Comparison of ENCODE assay signal across 8 cellular contexts in genomic region chr10:79347226-79347893, GRCh38. TPM values are rescaled to one million over a fixed set of nuclear protein-coding genes. Genes with fewer than 3 reads are reported as not detected.
DNase-seq lines count a peak whose midpoint lies in the region; ATAC-seq and TF ChIP-seq lines count a peak whose summit lies in the region.

Gene PPIF, plus strand, starts transcription at chr10:79347469. Its CDS starts 80 bp downstream, at chr10:79347549.

- peaks cover 8% of the 10 kb centered on the region for H3K79me2 ChIP-seq in trophoblast cell (ENCODE audit: control insufficient read depth, insufficient read depth, low read length, poor library complexity)

- peak within 1 kb of the TSS; percentile 85 for H2AFZ ChIP-seq in trophoblast cell (ENCODE audit: insufficient read depth, low read length, poor library complexity)

- H2BK5ac ChIP-seq in trophoblast cell (ENCODE audit: low read depth, low read length, poor library complexity) = peak within 1 kb of the TSS; percentile 73

- H3K9ac ChIP-seq in adipocyte (ENCODE audit: low read length) (peak within 1 kb of the TSS; percentile 95), trophoblast cell (ENCODE audit: low read length) (peak within 1 kb of the TSS; percentile 83)

- peak within 1 kb of the TSS; percentile 91 for H3K4me3 ChIP-seq in adipocyte (ENCODE audit: low read length)
- H3K4me3 ChIP-seq in cardiac muscle cell = peak within 1 kb of the TSS; percentile 63
- peak within 1 kb of the TSS; percentile 90 for H3K4me3 ChIP-seq in trophoblast cell (ENCODE audit: low read depth, low read length)
- peak within 1 kb of the TSS; percentile 64 to 97 (median 86) for H3K4me3 ChIP-seq in tibial nerve

- peak in 1 of 2 donors; percentile 84 for TF ChIP-seq EP300 in tibial nerve (IDR thresholded peaks at IDR 0.05)

- TF ChIP-seq POLR2A in tibial nerve (IDR thresholded peaks at IDR 0.05) = peak; percentile 80 to 87

- H3K27me3 ChIP-seq in adipocyte (replicated peaks; ENCODE audit: control insufficient read depth, insufficient read depth, low read length) (no peaks in the 10 kb centered on the region), cardiac muscle cell (no peaks in the 10 kb centered on the region), trophoblast cell (ENCODE audit: insufficient read depth, low read length) (no peaks in the 10 kb centered on the region), tibial nerve (no peaks in the 10 kb centered on the region)

- WGBS in trophoblast cell (ENCODE audit: extremely low coverage, insufficient coverage, insufficient read length) = no CpG with 5 or more reads among the region's 77 CpGs
- WGBS in tibial nerve, 2 donors = 0 to 1% methylated on average over 51 to 65 of the region's 77 CpGs

- H4K12ac ChIP-seq in trophoblast cell (ENCODE audit: low read depth, low read length) = peak within 1 kb of the TSS; percentile 83

- H3K36me3 ChIP-seq in adipocyte (ENCODE audit: control insufficient read depth, insufficient read depth, low read length, severe bottlenecking) (peaks cover 37% of the 10 kb centered on the region), cardiac muscle cell (peaks cover 15% of the 10 kb centered on the region), trophoblast cell (ENCODE audit: control insufficient read depth in 1 of 2, insufficient read depth in 2 of 2, low read length in 2 of 2) (peaks cover 23 to 33% of the 10 kb centered on the region in 2 experiments), tibial nerve (peaks cover 0 to 35% (median 17%) of the 10 kb centered on the region in 3 donors)

- peak within 1 kb of the TSS; percentile 64 for H3K4ac ChIP-seq in trophoblast cell (ENCODE audit: low read depth, low read length)

- H3K9me3 ChIP-seq in adipocyte (ENCODE audit: control insufficient read depth, low read length) = no peaks in the 10 kb centered on the region
- H3K9me3 ChIP-seq in cardiac muscle cell (ENCODE audit: low read depth) = no peaks in the 10 kb centered on the region
- no peaks in the 10 kb centered on the region for H3K9me3 ChIP-seq in trophoblast cell (ENCODE audit: insufficient read depth, low read depth, low read length)
- no peaks in the 10 kb centered on the region for H3K9me3 ChIP-seq in tibial nerve

- H4K91ac ChIP-seq in trophoblast cell (ENCODE audit: low read depth, low read length) = peak within 1 kb of the TSS; percentile 83

- peak; percentile 83 for ATAC-seq in HG02610 (IDR thresholded peaks at IDR 0.05; ENCODE audit: unreplicated experiment)

- H3K4me2 ChIP-seq in trophoblast cell (ENCODE audit: low read length) = peak within 1 kb of the TSS; percentile 92

- peak; percentile 74 for DNase-seq in NCI-H1092 (lab: John Stamatoyannopoulos, UW)
- peak; percentile 88 for DNase-seq in T follicular helper cell (ENCODE audit: low read depth)
- DNase-seq in adipocyte (ENCODE audit: low read depth) = peak; percentile 98
- peak; percentile 96 to 97 for DNase-seq in cardiac muscle cell (ENCODE audit: low read depth in 1 of 2, low spot score in 1 of 2)
- DNase-seq in trophoblast cell = peak; percentile 97 to 98
- DNase-seq in tibial nerve (ENCODE audit: low spot score in 2 of 2) = peak; percentile 89 to 90

- peak within 1 kb of the TSS; percentile 69 for H2BK120ac ChIP-seq in trophoblast cell (ENCODE audit: insufficient read depth, low read length, poor library complexity)

- TF ChIP-seq CTCF in GM12873 (IDR thresholded peaks at IDR 0.05; ENCODE audit: insufficient read depth, low read depth, low read length, missing control alignments) = peak; percentile 86
- TF ChIP-seq CTCF in cardiac muscle cell (IDR thresholded peaks at IDR 0.05; ENCODE audit: low read depth, low read length) = peak; percentile 87
- peak; percentile 97 to 100 (median 99) for TF ChIP-seq CTCF in tibial nerve (IDR thresholded peaks at IDR 0.05)

- H4K8ac ChIP-seq in trophoblast cell (ENCODE audit: low read depth, low read length) = peak within 1 kb of the TSS; percentile 84

- H2AK5ac ChIP-seq in trophoblast cell (ENCODE audit: low read length) = peak within 1 kb of the TSS; percentile 56

- H3K18ac ChIP-seq in trophoblast cell (ENCODE audit: low read length) = peak within 1 kb of the TSS; percentile 92

- peak within 1 kb of the TSS; percentile 20 for H2BK12ac ChIP-seq in trophoblast cell (ENCODE audit: low read length)

- H3K4me1 ChIP-seq in adipocyte (ENCODE audit: control insufficient read depth, insufficient read depth, low read length) (peaks cover 62% of the 10 kb centered on the region), cardiac muscle cell (ENCODE audit: low read depth) (peaks cover 46% of the 10 kb centered on the region), trophoblast cell (ENCODE audit: control insufficient read depth in 1 of 2, insufficient read depth in 2 of 2, low read length in 2 of 2) (peaks cover 12 to 14% of the 10 kb centered on the region in 2 experiments), tibial nerve (peaks cover 0 to 26% (median 10%) of the 10 kb centered on the region in 4 donors)

- H3K27ac ChIP-seq in cardiac muscle cell (peak within 1 kb of the TSS; percentile 81), trophoblast cell (ENCODE audit: low read depth, low read length) (no peak within 1 kb of the TSS), tibial nerve (peak within 1 kb of the TSS; percentile 78 to 90 (median 86))

- peaks cover 6% of the 10 kb centered on the region for H3K79me1 ChIP-seq in trophoblast cell (ENCODE audit: low read length)

- peak within 1 kb of the TSS; percentile 93 for H3K14ac ChIP-seq in trophoblast cell (ENCODE audit: low read length)

- no peak within 1 kb of the TSS for H3K23ac ChIP-seq in trophoblast cell (ENCODE audit: low read length)

RNA-seq across cellular contexts. Expression of gene PPIF, which starts in this region (rescaled TPM):
- 86.6 and 101 TPM in 2 replicates for total RNA-seq in cardiac muscle cell
- 125 and 143 TPM in 2 replicates for polyA plus RNA-seq in cardiac muscle cell
- polyA plus RNA-seq in trophoblast cell (2013) = 46.4 and 48.2 TPM in 2 replicates
- total RNA-seq in tibial nerve = 10 to 100 TPM; 16.6 to 36.0 (median 20.6) TPM
